ENCODE assay signal across 17 cellular contexts in the genomic region with DNA sequence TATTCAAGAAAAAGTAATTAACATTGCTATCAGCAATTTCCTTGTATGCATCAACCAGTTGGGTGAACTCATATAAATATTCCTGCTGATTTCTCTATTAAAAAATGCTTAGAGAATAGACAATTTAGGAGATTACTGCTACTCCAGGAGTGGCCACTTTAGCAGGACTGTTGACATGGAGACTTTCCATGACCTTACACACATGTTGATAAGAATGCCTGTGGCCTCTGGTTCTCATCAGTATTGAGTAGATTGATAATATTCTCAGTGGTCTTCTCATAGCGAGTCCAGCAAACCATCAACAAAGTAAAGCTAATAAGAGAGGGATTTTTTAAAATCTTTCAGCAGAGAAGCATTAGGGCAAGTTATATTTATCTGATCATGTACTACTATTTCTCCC.
DNase-seq lines count a peak whose midpoint lies in the region; ATAC-seq and TF ChIP-seq lines count a peak whose summit lies in the region.
"Had no signal": no experiment of that assay in that cellular context is flagged by ENCODE, and none has a peak within 500 bp of the region (broad histone marks: within the 10 kb centered on the region; RNA-seq: fewer than 3 reads in every experiment).

No MANE protein-coding gene starts in this region.

- H3K4me2 ChIP-seq in GM23338: no peak overlapping the region

- ATAC-seq in GM23338: no peak

- H3K27me3 ChIP-seq in GM23338 (ENCODE audit: insufficient read depth) (no peaks in the 10 kb centered on the region), transverse colon (no peaks in the 10 kb centered on the region)
- H3K27me3 ChIP-seq: tibial nerve had no signal

- H3K27ac Mint-ChIP-seq in GM23338 (no peak overlapping the region), MCF 10A (ENCODE audit: low read depth, unreplicated experiment) (peak overlapping the region; percentile 93), mesothelial cell of epicardium (peak overlapping the region; percentile 21)
- H3K27ac Mint-ChIP-seq: activated naive CD8-positive, alpha-beta T cell treated with anti-CD3 and anti-CD28 coated beads, Interleukin-2, amount 10 ng/mL, durations not matched to agents 7 days and 5 days; T-helper 1 cell treated with Interleukin-12 subunit alpha and Interleukin-12 subunit beta and Interleukin-4 antibody, amounts not matched to agents 30 μg/mL and 1 μg/mL, for 36 hours had no signal

- no peaks in the 10 kb centered on the region for H3F3A ChIP-seq in GM23338 (replicated peaks; ENCODE audit: low read depth)

- no peak for TF ChIP-seq EP300 in transverse colon (IDR thresholded peaks at IDR 0.05; ENCODE audit: low read depth)

- H3K27me3 Mint-ChIP-seq in GM23338 (ENCODE audit: insufficient read depth, low read depth, poor library complexity): peaks cover 5% of the 10 kb centered on the region
- no peaks in the 10 kb centered on the region for H3K27me3 Mint-ChIP-seq in MCF 10A (ENCODE audit: insufficient read depth, unreplicated experiment)
- no peaks in the 10 kb centered on the region for H3K27me3 Mint-ChIP-seq in mesothelial cell of epicardium (ENCODE audit: low read depth)

- no peaks in the 10 kb centered on the region for H3K9me3 ChIP-seq in transverse colon
- H3K9me3 ChIP-seq: tibial nerve had no signal

- H3K36me3 ChIP-seq in GM23338 (ENCODE audit: insufficient read depth): no peaks in the 10 kb centered on the region
- H3K36me3 ChIP-seq in transverse colon: no peaks in the 10 kb centered on the region
- H3K36me3 ChIP-seq: tibial nerve had no signal

- CTCF ChIA-PET in MCF 10A (lab: Yijun Ruan, JAX): interaction anchor here (0.7 to 1.0 kb wide), 2 partner anchors 12 to 210 kb away, joined by 3 read pairs; no protein-coding TSS in a partner anchor

- TF ChIP-seq CTCF in GM23338 (conservative IDR thresholded peaks at IDR 0.05; ENCODE audit: low read depth in 2 of 2): no peak
- no peak for TF ChIP-seq CTCF in MCF 10A (IDR thresholded peaks at IDR 0.05; ENCODE audit: unreplicated experiment)
- no peak for TF ChIP-seq CTCF in mesothelial cell of epicardium (IDR thresholded peaks at IDR 0.05; ENCODE audit: unreplicated experiment)
- TF ChIP-seq CTCF in transverse colon (IDR thresholded peaks at IDR 0.05): no peak

- 0 out of 2 replicates have a peak overlapping the region, but pooled peaks have one; percentile 25 for H2AFZ ChIP-seq in GM23338

- WGBS in transverse colon (ENCODE audit: low coverage in 1 of 2), 2 donors: 90 to 100% methylated on average over 1 of the region's 1 CpG

- H3K79me2 ChIP-seq in GM23338 (replicated peaks; ENCODE audit: insufficient read depth): no peaks in the 10 kb centered on the region

- intact Hi-C loops in MCF 10A (cut with micrococcal nuclease) (no loop called here), transverse colon (cut with DNase I; ENCODE audit: low total_unique reads) (no loop called here)

- no peaks in the 10 kb centered on the region for H4K20me1 ChIP-seq in GM23338 (replicated peaks; ENCODE audit: insufficient read depth)

- H3K9me2 ChIP-seq in GM23338 (ENCODE audit: insufficient read depth): no peaks in the 10 kb centered on the region

- no peak for TF ChIP-seq POLR2A in transverse colon (IDR thresholded peaks at IDR 0.05)

- H3K4me3 Mint-ChIP-seq in GM23338 (no peak overlapping the region), MCF 10A (ENCODE audit: unreplicated experiment) (peak overlapping the region; percentile 62), mesothelial cell of epicardium (no peak overlapping the region)
- H3K4me3 Mint-ChIP-seq: activated naive CD8-positive, alpha-beta T cell treated with anti-CD3 and anti-CD28 coated beads, Interleukin-2, amount 10 ng/mL, durations not matched to agents 7 days and 5 days; T-helper 1 cell treated with Interleukin-12 subunit alpha and Interleukin-12 subunit beta and Interleukin-4 antibody, amounts not matched to agents 30 μg/mL and 1 μg/mL, for 36 hours had no signal

- H3K4me3 ChIP-seq in GM23338 (no peak overlapping the region), transverse colon (no peak overlapping the region)
- H3K4me3 ChIP-seq: tibial nerve had no signal

- peaks cover 18% of the 10 kb centered on the region; the same call in 2 of the 3 replicates for H3K4me1 Mint-ChIP-seq in GM23338
- peaks cover 32% of the 10 kb centered on the region for H3K4me1 Mint-ChIP-seq in MCF 10A (ENCODE audit: insufficient read depth, unreplicated experiment)
- H3K4me1 Mint-ChIP-seq in mesothelial cell of epicardium: peaks cover 44% of the 10 kb centered on the region
- H3K4me1 Mint-ChIP-seq: activated naive CD8-positive, alpha-beta T cell treated with anti-CD3 and anti-CD28 coated beads, Interleukin-2, amount 10 ng/mL, durations not matched to agents 7 days and 5 days had no signal

- BruUV-seq in MCF 10A (replicated peaks; lab: Mats Ljungman, UMichigan): no TSS peak

- no peak overlapping the region for H3K27ac ChIP-seq in GM23338 (ENCODE audit: low read depth)
- H3K27ac ChIP-seq in transverse colon: peak overlapping the region in 3 of 4 donors; percentile 38 to 59 (median 49)

- H3K9me3 Mint-ChIP-seq in GM23338: no peaks in the 10 kb centered on the region
- no peaks in the 10 kb centered on the region for H3K9me3 Mint-ChIP-seq in MCF 10A (ENCODE audit: unreplicated experiment)
- H3K9me3 Mint-ChIP-seq in mesothelial cell of epicardium: peaks cover 7% of the 10 kb centered on the region
- H3K9me3 Mint-ChIP-seq: activated naive CD8-positive, alpha-beta T cell treated with anti-CD3 and anti-CD28 coated beads, Interleukin-2, amount 10 ng/mL, durations not matched to agents 7 days and 5 days; T-helper 1 cell treated with Interleukin-12 subunit alpha and Interleukin-12 subunit beta and Interleukin-4 antibody, amounts not matched to agents 30 μg/mL and 1 μg/mL, for 36 hours had no signal

- H3K36me3 Mint-ChIP-seq in GM23338 (ENCODE audit: low read depth) (no peaks in the 10 kb centered on the region), MCF 10A (ENCODE audit: insufficient read depth, unreplicated experiment) (no peaks in the 10 kb centered on the region), mesothelial cell of epicardium (no peaks in the 10 kb centered on the region)
- H3K36me3 Mint-ChIP-seq: activated naive CD8-positive, alpha-beta T cell treated with anti-CD3 and anti-CD28 coated beads, Interleukin-2, amount 10 ng/mL, durations not matched to agents 7 days and 5 days had no signal

- POLR2A ChIA-PET in MCF 10A (lab: Yijun Ruan, JAX): interaction anchor here (0.6 to 3.7 kb wide), 10 partner anchors 17 to 866 kb away, joined by 3 to 35 read pairs (median 3); no protein-coding TSS in a partner anchor

- peaks cover 10% of the 10 kb centered on the region; the same call in 1 of the 2 replicates for H3K4me1 ChIP-seq in GM23338 (ENCODE audit: insufficient read depth)
- peaks cover 6 to 55% (median 26%) of the 10 kb centered on the region in 4 donors for H3K4me1 ChIP-seq in transverse colon

- in situ Hi-C loops in transverse colon (cut with MboI; ENCODE audit: low pct_ligation_motif_present in 1 of 4, low pct_unique_long_range_greater_than_20kb in 1 of 4, low sequenced_read_pairs in 3 of 4): loop anchor here in 1 of 4 donors (25.0 kb wide), 1 partner anchor 214 kb away; a partner anchor contains a TSS

- DNase-seq in GM23338 (ENCODE audit: low spot score): no peak
- DNase-seq in MCF 10A (ENCODE audit: unreplicated experiment): no peak
- DNase-seq in mesothelial cell of epicardium (ENCODE audit: low spot score in 2 of 2, unreplicated experiment in 2 of 2): no peak
- no peak for DNase-seq in transverse colon
- DNase-seq in DMS79 (lab: John Stamatoyannopoulos, UW): no peak
- no peak for DNase-seq in HT-29 (ENCODE audit: low spot score)
- DNase-seq in stimulated activated CD4-positive, alpha-beta T cell treated with anti-CD3 and anti-CD28 coated beads, Interleukin-4, amount 100 ng/mL, for 1 hour: no peak
- DNase-seq: activated CD4-positive, alpha-beta T cell treated with anti-CD3 and anti-CD28 coated beads, Interleukin-2, amount 50 U/mL, for 1 hour; activated CD8-positive, alpha-beta memory T cell treated with anti-CD3 and anti-CD28 coated beads, Interleukin-2, amount 50 U/mL, for 4 hours; activated naive CD8-positive, alpha-beta T cell treated with anti-CD3 and anti-CD28 coated beads, Interleukin-2, amount 10 ng/mL, durations not matched to agents 7 days and 5 days; NCI-H1436; NCI-H526 treated with DMSO at 0.1 percent for 48 hours; occipital lobe; right cardiac atrium; SIG-M5 had no signal

TF ChIP-seq in GM23338, 12 proteins besides CTCF, POLR2A, EP300 and RAD21 (continues in another document):
- TF ChIP-seq NANOG (IDR thresholded peaks at IDR 0.05; ENCODE audit: borderline replicate concordance): no peak
- TF ChIP-seq JUNB (IDR thresholded peaks at IDR 0.05; ENCODE audit: unreplicated experiment): no peak
- TF ChIP-seq, protein P1, sequence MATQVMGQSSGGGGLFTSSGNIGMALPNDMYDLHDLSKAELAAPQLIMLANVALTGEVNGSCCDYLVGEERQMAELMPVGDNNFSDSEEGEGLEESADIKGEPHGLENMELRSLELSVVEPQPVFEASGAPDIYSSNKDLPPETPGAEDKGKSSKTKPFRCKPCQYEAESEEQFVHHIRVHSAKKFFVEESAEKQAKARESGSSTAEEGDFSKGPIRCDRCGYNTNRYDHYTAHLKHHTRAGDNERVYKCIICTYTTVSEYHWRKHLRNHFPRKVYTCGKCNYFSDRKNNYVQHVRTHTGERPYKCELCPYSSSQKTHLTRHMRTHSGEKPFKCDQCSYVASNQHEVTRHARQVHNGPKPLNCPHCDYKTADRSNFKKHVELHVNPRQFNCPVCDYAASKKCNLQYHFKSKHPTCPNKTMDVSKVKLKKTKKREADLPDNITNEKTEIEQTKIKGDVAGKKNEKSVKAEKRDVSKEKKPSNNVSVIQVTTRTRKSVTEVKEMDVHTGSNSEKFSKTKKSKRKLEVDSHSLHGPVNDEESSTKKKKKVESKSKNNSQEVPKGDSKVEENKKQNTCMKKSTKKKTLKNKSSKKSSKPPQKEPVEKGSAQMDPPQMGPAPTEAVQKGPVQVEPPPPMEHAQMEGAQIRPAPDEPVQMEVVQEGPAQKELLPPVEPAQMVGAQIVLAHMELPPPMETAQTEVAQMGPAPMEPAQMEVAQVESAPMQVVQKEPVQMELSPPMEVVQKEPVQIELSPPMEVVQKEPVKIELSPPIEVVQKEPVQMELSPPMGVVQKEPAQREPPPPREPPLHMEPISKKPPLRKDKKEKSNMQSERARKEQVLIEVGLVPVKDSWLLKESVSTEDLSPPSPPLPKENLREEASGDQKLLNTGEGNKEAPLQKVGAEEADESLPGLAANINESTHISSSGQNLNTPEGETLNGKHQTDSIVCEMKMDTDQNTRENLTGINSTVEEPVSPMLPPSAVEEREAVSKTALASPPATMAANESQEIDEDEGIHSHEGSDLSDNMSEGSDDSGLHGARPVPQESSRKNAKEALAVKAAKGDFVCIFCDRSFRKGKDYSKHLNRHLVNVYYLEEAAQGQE (IDR thresholded peaks at IDR 0.05; ENCODE audit: unreplicated experiment): no peak
- no peak for TF ChIP-seq EZH2phosphoT487 (IDR thresholded peaks at IDR 0.05; ENCODE audit: unreplicated experiment)
- no peak for TF ChIP-seq STAT1 (IDR thresholded peaks at IDR 0.05; ENCODE audit: unreplicated experiment)
- no peak for TF ChIP-seq ZNF114 (CRISPR knock-in tag; IDR thresholded peaks at IDR 0.05)
- TF ChIP-seq EZH2 (IDR thresholded peaks at IDR 0.05; ENCODE audit: low read depth, unreplicated experiment): no peak
